ENCODE assay signal across 30 cellular contexts in genomic region chr16:72924918-72925630, GRCh38.
DNase-seq lines count a peak whose midpoint lies in the region; TF ChIP-seq lines count a peak whose summit lies in the region.
"Had no signal": no experiment of that assay in that cellular context is flagged by ENCODE, and none has a peak within 500 bp of the region (broad histone marks: within the 10 kb centered on the region; RNA-seq: fewer than 3 reads in every experiment).

No MANE protein-coding gene starts in this region.

- H3K9ac ChIP-seq in liver (ENCODE audit: low read depth in 1 of 2, low read length in 2 of 2) (no peak overlapping the region), SK-N-SH (no peak overlapping the region)

- TF ChIP-seq RAD21 in liver (IDR thresholded peaks at IDR 0.05) (peak in 1 of 2 donors; percentile 42), SK-N-SH (IDR thresholded peaks at IDR 0.05; ENCODE audit: low read length) (no peak)

- H4K20me1 ChIP-seq in SK-N-SH (ENCODE audit: insufficient read depth), result peaks cover 15% of the 10 kb centered on the region

- TF ChIP-seq CTCF in Calu3 (IDR thresholded peaks at IDR 0.05; ENCODE audit: unreplicated experiment) (no peak), liver (IDR thresholded peaks at IDR 0.05; ENCODE audit: low read depth, low read length, missing input control) (no peak), spleen (IDR thresholded peaks at IDR 0.05 in 8 of 11, conservative IDR thresholded peaks at IDR 0.05 in 3 of 11) (no peak), SK-N-SH (IDR thresholded peaks at IDR 0.05) (no peak)

- no peaks in the 10 kb centered on the region for H3F3A ChIP-seq in SK-N-SH (replicated peaks; ENCODE audit: insufficient read depth)

- H3K27me3 ChIP-seq in liver (ENCODE audit: control insufficient read depth in 4 of 4, insufficient read depth in 4 of 4, low read length in 3 of 4), result no peaks in the 10 kb centered on the region
- H3K27me3 ChIP-seq in spleen (replicated peaks in 1 of 7), result no peaks in the 10 kb centered on the region
- no peaks in the 10 kb centered on the region for H3K27me3 ChIP-seq in SK-N-SH (ENCODE audit: insufficient read depth)
- H3K27me3 ChIP-seq: cardiac muscle cell, heart right ventricle, tibial nerve had no signal

- no peak overlapping the region for H3K4me2 ChIP-seq in SK-N-SH
- H3K4me2 ChIP-seq: PC-9 had no signal

- H3K27ac ChIP-seq in liver (ENCODE audit: low read depth in 1 of 2, low read length in 2 of 2) (no peak overlapping the region), spleen (no peak overlapping the region), SK-N-SH (ENCODE audit: low read depth in 2 of 2, low read length in 1 of 2) (no peak overlapping the region)
- H3K27ac ChIP-seq: cardiac muscle cell, coronary artery, foreskin keratinocyte, heart right ventricle, PC-9, skin epidermis, tibial nerve had no signal

- H3K9me2 ChIP-seq in SK-N-SH, result no peaks in the 10 kb centered on the region

- peak; percentile 85 for DNase-seq in Calu3
- peak; percentile 16 for DNase-seq in NCI-H69 (lab: John Stamatoyannopoulos, UW)
- peak; percentile 58 for DNase-seq in spleen
- DNase-seq in hypothalamus (lab: John Stamatoyannopoulos, UW), result no peak
- no peak for DNase-seq in SK-N-SH
- DNase-seq in activated CD4-positive, alpha-beta T cell treated with anti-CD3 and anti-CD28 coated beads, Interleukin-2, amount 10 ng/mL, durations not matched to agents 24 days and 14 days, result no peak
- DNase-seq: activated CD4-positive, alpha-beta memory T cell treated with anti-CD3 and anti-CD28 coated beads, Interleukin-2, amount 10 ng/mL, durations not matched to agents 7 days and 5 days; activated CD4-positive, CD25-positive, alpha-beta regulatory T cell treated with anti-CD3 and anti-CD28 coated beads, Interleukin-2, amount 50 U/mL, for 72 hours; activated CD8-positive, alpha-beta memory T cell treated with anti-CD3 and anti-CD28 coated beads, Interleukin-2, amount 50 U/mL, for 48 hours; endodermal cell; foreskin keratinocyte; heart right ventricle; KG1; naive thymus-derived CD4-positive, alpha-beta T cell; NCI-H1436; NCI-H2107; NCI-H446; nucleus accumbens; PC-9; SHP77 treated with DMSO at 0.1 percent for 48 hours; stimulated activated CD4-positive, alpha-beta T cell treated with anti-CD3 and anti-CD28 coated beads, Interleukin-2, amount 100 ng/mL, for 24 hours; T-helper 1 cell had no signal

- H3K27me3 Mint-ChIP-seq in Calu3 (ENCODE audit: unreplicated experiment), result no peaks in the 10 kb centered on the region
- H3K27me3 Mint-ChIP-seq in activated CD4-positive, alpha-beta T cell treated with anti-CD3 and anti-CD28 coated beads, Interleukin-2, amount 10 ng/mL, durations not matched to agents 24 days and 14 days, result no peaks in the 10 kb centered on the region
- H3K27me3 Mint-ChIP-seq: activated CD4-positive, alpha-beta memory T cell treated with anti-CD3 and anti-CD28 coated beads, Interleukin-2, amount 10 ng/mL, durations not matched to agents 7 days and 5 days; activated naive CD4-positive, alpha-beta T cell treated with anti-CD3 and anti-CD28 coated beads, Interleukin-2, amount 50 U/mL, for 24 hours had no signal

- POLR2A ChIA-PET in SK-N-SH (lab: Yijun Ruan, JAX), result no interaction called here

- H3K9me3 ChIP-seq in liver (ENCODE audit: control insufficient read depth in 4 of 4, low read length in 3 of 4) (no peaks in the 10 kb centered on the region), spleen (no peaks in the 10 kb centered on the region), SK-N-SH (no peaks in the 10 kb centered on the region)
- H3K9me3 ChIP-seq: heart right ventricle, tibial nerve had no signal

- H3K4me1 Mint-ChIP-seq in Calu3 (ENCODE audit: low read depth, unreplicated experiment), result peaks cover 67% of the 10 kb centered on the region
- H3K4me1 Mint-ChIP-seq in activated CD4-positive, alpha-beta T cell treated with anti-CD3 and anti-CD28 coated beads, Interleukin-2, amount 10 ng/mL, durations not matched to agents 24 days and 14 days, result peaks cover 20% of the 10 kb centered on the region
- H3K4me1 Mint-ChIP-seq: endodermal cell had no signal

- H3K9me3 Mint-ChIP-seq in Calu3 (ENCODE audit: low read depth, unreplicated experiment), result no peaks in the 10 kb centered on the region
- H3K9me3 Mint-ChIP-seq in activated CD4-positive, alpha-beta T cell treated with anti-CD3 and anti-CD28 coated beads, Interleukin-2, amount 10 ng/mL, durations not matched to agents 24 days and 14 days, result no peaks in the 10 kb centered on the region
- H3K9me3 Mint-ChIP-seq: activated naive CD4-positive, alpha-beta T cell treated with anti-CD3 and anti-CD28 coated beads, Interleukin-2, amount 50 U/mL, for 24 hours; activated T-helper 17 cell treated with anti-CD3 and anti-CD28 coated beads, Interleukin-2, amount 50 U/mL, for 72 hours; endodermal cell had no signal

- H3K36me3 ChIP-seq in liver (ENCODE audit: control insufficient read depth in 4 of 4, insufficient read depth in 3 of 4, low read depth in 1 of 4, low read length in 3 of 4), result no peaks in the 10 kb centered on the region
- H3K36me3 ChIP-seq in spleen, result no peaks in the 10 kb centered on the region
- H3K36me3 ChIP-seq in SK-N-SH (replicated peaks in 1 of 2; ENCODE audit: control insufficient read depth in 1 of 2, insufficient read depth in 2 of 2, low read length in 1 of 2), result no peaks in the 10 kb centered on the region
- H3K36me3 ChIP-seq: cardiac muscle cell, heart right ventricle, tibial nerve had no signal

- H3K4me1 ChIP-seq in liver (ENCODE audit: control insufficient read depth in 4 of 4, insufficient read depth in 4 of 4, low read length in 3 of 4) (no peaks in the 10 kb centered on the region), spleen (peaks cover 0 to 24% (median 8%) of the 10 kb centered on the region in 6 donors), SK-N-SH (ENCODE audit: control insufficient read depth in 1 of 2, insufficient read depth in 2 of 2, low read depth in 1 of 2, low read length in 1 of 2) (peaks cover 14 to 44% of the 10 kb centered on the region in 2 experiments; a peak in 3 of 4 replicates)

- no peak for TF ChIP-seq EP300 in SK-N-SH (IDR thresholded peaks at IDR 0.05; ENCODE audit: borderline replicate concordance in 1 of 2, low read depth in 1 of 2, low read length in 1 of 2)

- BruUV-seq in Calu3 (replicated peaks; lab: Mats Ljungman, UMichigan), result no TSS peak

- CTCF ChIA-PET in Calu3 (lab: Charles Lee) (interaction anchor here (0.5 to 2.4 kb wide), 7 partner anchors 25 to 1385 kb away, joined by 3 to 9 read pairs (median 4); no protein-coding TSS in a partner anchor), SK-N-SH (lab: Yijun Ruan, JAX) (interaction anchor here (0.9 kb wide), 1 partner anchor 36 kb away, joined by 3 read pairs; no protein-coding TSS in a partner anchor)

- no peak for TF ChIP-seq POLR2A in spleen (IDR thresholded peaks at IDR 0.05)

- WGBS in liver, result 80% methylated on average over 18 of the region's 18 CpGs
- WGBS in spleen, 5 donors, result 86 to 90% (median 89%) methylated on average over 18 of the region's 18 CpGs
- whole genome bisulfite sequencing in SK-N-SH (ENCODE audit: low lambda C conversion rate), result 96% methylated on average over 17 of the region's 18 CpGs

- intact Hi-C loops in Calu3 (cut with micrococcal nuclease; ENCODE audit: unreplicated experiment) (loop anchor here (1.0 to 5.0 kb wide), 5 partner anchors 48 to 132 kb away; no protein-coding TSS in a partner anchor), spleen (cut with DNase I; ENCODE audit: low total_unique reads) (no loop called here)
- intact Hi-C loops in activated CD4-positive, alpha-beta T cell treated with anti-CD3 and anti-CD28 coated beads, Interleukin-2, amount 10 ng/mL, durations not matched to agents 24 days and 14 days (cut with micrococcal nuclease), result no loop called here

- peaks cover 84% of the 10 kb centered on the region for H3K79me2 ChIP-seq in SK-N-SH (ENCODE audit: insufficient read depth)

- no peak overlapping the region for H2AFZ ChIP-seq in SK-N-SH (ENCODE audit: low read depth)
- H2AFZ ChIP-seq: PC-9 had no signal

- H3K27ac Mint-ChIP-seq in Calu3 (ENCODE audit: unreplicated experiment), result peak overlapping the region; percentile 79
- H3K27ac Mint-ChIP-seq in activated CD4-positive, alpha-beta T cell treated with anti-CD3 and anti-CD28 coated beads, Interleukin-2, amount 10 ng/mL, durations not matched to agents 24 days and 14 days, result no peak overlapping the region
- H3K27ac Mint-ChIP-seq: activated CD4-positive, alpha-beta memory T cell treated with anti-CD3 and anti-CD28 coated beads, Interleukin-2, amount 10 ng/mL, durations not matched to agents 7 days and 5 days; activated naive CD4-positive, alpha-beta T cell treated with anti-CD3 and anti-CD28 coated beads, Interleukin-2, amount 50 U/mL, for 24 hours; activated T-helper 17 cell treated with anti-CD3 and anti-CD28 coated beads, Interleukin-2, amount 50 U/mL, for 72 hours; endodermal cell; naive thymus-derived CD4-positive, alpha-beta T cell had no signal

- no peak overlapping the region for H3K4me3 ChIP-seq in liver (ENCODE audit: low read depth in 1 of 3, low read length in 3 of 3)
- H3K4me3 ChIP-seq in spleen, result no peak overlapping the region
- no peak overlapping the region for H3K4me3 ChIP-seq in SK-N-SH (ENCODE audit: low read depth in 2 of 2, low read length in 1 of 2)
- H3K4me3 ChIP-seq: cardiac muscle cell, coronary artery, GM12878, heart right ventricle, PC-9, skin epidermis, tibial nerve had no signal

- H3K36me3 Mint-ChIP-seq in Calu3 (ENCODE audit: insufficient read depth, unreplicated experiment), result peaks cover 23% of the 10 kb centered on the region
- H3K36me3 Mint-ChIP-seq in activated CD4-positive, alpha-beta T cell treated with anti-CD3 and anti-CD28 coated beads, Interleukin-2, amount 10 ng/mL, durations not matched to agents 24 days and 14 days (ENCODE audit: low read depth), result no peaks in the 10 kb centered on the region
- H3K36me3 Mint-ChIP-seq: activated naive CD4-positive, alpha-beta T cell treated with anti-CD3 and anti-CD28 coated beads, Interleukin-2, amount 50 U/mL, for 24 hours had no signal

- peak overlapping the region; percentile 45 for H3K4me3 Mint-ChIP-seq in Calu3 (ENCODE audit: low read depth, unreplicated experiment)
- no peak overlapping the region for H3K4me3 Mint-ChIP-seq in activated CD4-positive, alpha-beta T cell treated with anti-CD3 and anti-CD28 coated beads, Interleukin-2, amount 10 ng/mL, durations not matched to agents 24 days and 14 days
- H3K4me3 Mint-ChIP-seq: activated CD4-positive, alpha-beta memory T cell treated with anti-CD3 and anti-CD28 coated beads, Interleukin-2, amount 10 ng/mL, durations not matched to agents 7 days and 5 days; activated naive CD4-positive, alpha-beta T cell treated with anti-CD3 and anti-CD28 coated beads, Interleukin-2, amount 50 U/mL, for 24 hours; activated T-helper 17 cell treated with anti-CD3 and anti-CD28 coated beads, Interleukin-2, amount 50 U/mL, for 72 hours; endodermal cell; naive thymus-derived CD4-positive, alpha-beta T cell had no signal

TF ChIP-seq in liver, 16 proteins besides CTCF, POLR2A, EP300 and RAD21 (continues in another document):
- no peak for TF ChIP-seq GABPA (IDR thresholded peaks at IDR 0.05 in 1 of 2, conservative IDR thresholded peaks at IDR 0.05 in 1 of 2)

TF ChIP-seq in SK-N-SH, 30 proteins besides CTCF, POLR2A, EP300 and RAD21 (continues in another document):
- TF ChIP-seq EZH2phosphoT487 (IDR thresholded peaks at IDR 0.05; ENCODE audit: borderline replicate concordance, low read depth), result no peak

Comparison
In these comparisons a context has a peak if more than half of its experiments do, and no peak if none do; other contexts are left out.
1. DNase-seq: peak in Calu3 (single experiment), NCI-H69 (single experiment) and spleen (single experiment); none in hypothalamus (0 of 51), SK-N-SH (single experiment) and activated CD4-positive, alpha-beta T cell treated with anti-CD3 and anti-CD28 coated beads, Interleukin-2, amount 10 ng/mL, durations not matched to agents 24 days and 14 days (single experiment).